In the genomic region with DNA sequence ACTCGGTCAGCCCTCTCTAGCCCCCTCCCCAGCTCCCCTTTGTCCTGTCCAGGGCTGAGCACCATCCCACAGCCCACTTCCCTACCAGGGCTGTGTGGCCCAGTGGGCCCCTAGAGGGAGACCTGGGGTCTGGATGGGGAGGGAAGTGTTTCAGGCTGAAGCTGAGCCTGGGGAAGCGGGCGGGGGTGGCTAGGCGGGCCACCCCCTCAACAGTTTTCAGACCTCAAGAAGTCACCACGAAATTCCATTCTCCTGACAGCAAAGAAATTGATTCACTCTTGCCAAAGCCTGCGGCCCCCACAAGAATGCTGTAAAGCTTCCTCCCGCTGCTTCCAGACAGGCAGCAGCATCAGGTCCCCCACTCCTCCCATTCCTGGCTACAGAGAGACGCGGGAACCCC, we compare ENCODE assay signal across 12 cellular contexts.
DNase-seq lines count a peak whose midpoint lies in the region; ATAC-seq and TF ChIP-seq lines count a peak whose summit lies in the region.
"Had no signal": no experiment of that assay in that cellular context is flagged by ENCODE, and none has a peak within 500 bp of the region (broad histone marks: within the 10 kb centered on the region; RNA-seq: fewer than 3 reads in every experiment).

No MANE protein-coding gene starts in this region.

- H3K9me3 Mint-ChIP-seq in stimulated activated effector memory CD8-positive, alpha-beta T cell treated with anti-CD3 and anti-CD28 coated beads, Interleukin-12 subunit alpha, Interleukin-12 subunit beta, amount 100 ng/mL, for 72 hours = no peaks in the 10 kb centered on the region
- H3K9me3 Mint-ChIP-seq: dendritic cell treated with granulocyte-macrophage colony-stimulating factor and Interleukin-4, amounts not matched to agents 40 ng/mL and 50 ng/mL, for 4 days had no signal

- H3K36me3 Mint-ChIP-seq in stimulated activated effector memory CD8-positive, alpha-beta T cell treated with anti-CD3 and anti-CD28 coated beads, Interleukin-12 subunit alpha, Interleukin-12 subunit beta, amount 100 ng/mL, for 72 hours = peaks cover 18% of the 10 kb centered on the region

- ATAC-seq in SK-N-SH treated with all-trans-retinoic acid at 6 μM for 48 hours (peak; percentile 42), HG03432 (IDR thresholded peaks at IDR 0.05; ENCODE audit: unreplicated experiment) (no peak), HG02678 (IDR thresholded peaks at IDR 0.05; ENCODE audit: unreplicated experiment) (no peak), HG02973 (IDR thresholded peaks at IDR 0.05; ENCODE audit: unreplicated experiment) (no peak)
- no peak for ATAC-seq in stimulated activated effector memory CD8-positive, alpha-beta T cell treated with anti-CD3 and anti-CD28 coated beads, Interleukin-12 subunit alpha, Interleukin-12 subunit beta, amount 100 ng/mL, for 72 hours

- H3K4me3 ChIP-seq in fibroblast of pulmonary artery (replicated peaks; ENCODE audit: low read depth, low read length) = no peak overlapping the region
- H3K4me3 ChIP-seq: right atrium auricular region had no signal

- peak; percentile 80 for DNase-seq in GM04503 (ENCODE audit: low read depth)
- DNase-seq in fibroblast of pulmonary artery (ENCODE audit: low read depth) = peak; percentile 75
- DNase-seq in stimulated activated effector memory CD8-positive, alpha-beta T cell treated with anti-CD3 and anti-CD28 coated beads, Interleukin-12 subunit alpha, Interleukin-12 subunit beta, amount 100 ng/mL, for 72 hours (ENCODE audit: low spot score in 2 of 2) = no peak
- no peak for DNase-seq in nucleus accumbens (lab: John Stamatoyannopoulos, UW)
- DNase-seq: NCI-H1694 treated with DMSO at 0.1 percent for 48 hours; stimulated activated naive CD4-positive, alpha-beta T cell had no signal

- H3K4me1 Mint-ChIP-seq in stimulated activated effector memory CD8-positive, alpha-beta T cell treated with anti-CD3 and anti-CD28 coated beads, Interleukin-12 subunit alpha, Interleukin-12 subunit beta, amount 100 ng/mL, for 72 hours = peaks cover 42% of the 10 kb centered on the region

- H3K27ac Mint-ChIP-seq in stimulated activated effector memory CD8-positive, alpha-beta T cell treated with anti-CD3 and anti-CD28 coated beads, Interleukin-12 subunit alpha, Interleukin-12 subunit beta, amount 100 ng/mL, for 72 hours = peak overlapping the region; percentile 63

- TF ChIP-seq CTCF in fibroblast of pulmonary artery (IDR thresholded peaks at IDR 0.05; ENCODE audit: low read length, missing control alignments) = no peak

- H3K4me3 Mint-ChIP-seq in stimulated activated effector memory CD8-positive, alpha-beta T cell treated with anti-CD3 and anti-CD28 coated beads, Interleukin-12 subunit alpha, Interleukin-12 subunit beta, amount 100 ng/mL, for 72 hours = peak overlapping the region; percentile 68
- H3K4me3 Mint-ChIP-seq: dendritic cell treated with granulocyte-macrophage colony-stimulating factor and Interleukin-4, amounts not matched to agents 40 ng/mL and 50 ng/mL, for 4 days had no signal

TF ChIP-seq in SK-N-SH treated with all-trans-retinoic acid at 6 μM for 48 hours, 23 proteins besides CTCF, POLR2A, EP300 and RAD21:
- no peak for TF ChIP-seq ZNF70 (CRISPR knock-in tag; IDR thresholded peaks at IDR 0.05)
- peak; percentile 95; the same call in 1 of the 2 replicates for TF ChIP-seq PATZ1 (CRISPR knock-in tag; IDR thresholded peaks at IDR 0.05; ENCODE audit: borderline replicate concordance)
TF ChIP-seq in SK-N-SH treated with all-trans-retinoic acid at 6 μM for 48 hours: peak in this region for 1.

Comparison
In these comparisons a context has a peak if more than half of its experiments do, and no peak if none do; other contexts are left out.
1. DNase-seq: peak in GM04503 (single experiment) and fibroblast of pulmonary artery (single experiment); none in stimulated activated effector memory CD8-positive, alpha-beta T cell treated with anti-CD3 and anti-CD28 coated beads, Interleukin-12 subunit alpha, Interleukin-12 subunit beta, amount 100 ng/mL, for 72 hours (0 of 2) and nucleus accumbens (0 of 56).